ENCODE assay signal across 14 cellular contexts in the genomic region with DNA sequence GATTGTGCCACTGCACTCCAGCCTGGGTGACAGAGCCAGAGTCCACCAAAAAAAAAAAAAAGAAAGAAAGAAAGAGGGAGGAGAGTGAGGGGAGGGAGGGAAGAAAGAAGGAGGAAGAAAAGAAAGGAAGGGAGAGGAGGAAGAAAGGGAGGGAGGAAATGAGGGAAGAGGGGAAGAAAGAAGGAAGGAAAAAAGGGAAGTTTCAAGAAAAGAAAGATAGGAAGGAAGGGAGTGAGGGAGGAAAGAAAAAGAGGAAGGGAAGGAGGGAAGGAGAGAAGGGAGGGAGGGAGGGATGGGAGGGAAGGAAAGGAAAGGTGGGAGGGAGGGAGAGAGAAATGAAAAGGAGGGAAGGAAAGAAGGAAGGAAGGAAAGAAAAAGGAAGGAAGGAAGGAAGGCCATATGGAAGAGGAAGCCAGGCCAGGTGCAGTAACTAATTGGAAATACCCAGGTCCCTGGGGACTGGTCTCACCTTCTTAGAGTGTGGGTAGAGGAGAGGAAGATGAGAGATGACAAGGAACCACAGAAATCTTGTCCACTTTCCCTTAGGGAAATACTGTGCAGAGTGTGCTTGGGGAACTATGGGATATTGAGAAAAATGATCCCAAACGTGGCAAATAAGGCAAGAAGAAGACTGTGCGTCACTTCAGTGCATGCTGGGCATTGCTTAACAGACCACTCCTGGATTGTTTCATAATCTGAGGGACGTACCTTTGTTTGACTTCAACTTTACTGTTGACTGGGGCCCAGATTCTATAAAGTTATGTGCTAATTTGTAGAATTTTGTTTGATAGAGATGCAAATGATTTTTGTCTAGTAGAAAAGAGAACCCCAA.
"Had no signal": no experiment of that assay in that cellular context is flagged by ENCODE, and none has a peak within 500 bp of the region (broad histone marks: within the 10 kb centered on the region; RNA-seq: fewer than 3 reads in every experiment).

No MANE protein-coding gene starts in this region.

- H3K36me3 ChIP-seq: cardiac muscle cell, esophagus squamous epithelium, left ventricle myocardium inferior, vagina had no signal

- H3K27me3 ChIP-seq: cardiac muscle cell, vagina had no signal

- DNase-seq: activated CD4-positive, alpha-beta memory T cell treated with anti-CD3 and anti-CD28 coated beads, Interleukin-2, amount 10 ng/mL, durations not matched to agents 7 days and 5 days; activated CD8-positive, alpha-beta memory T cell treated with anti-CD3 and anti-CD28 coated beads, Interleukin-2, amount 50 U/mL, for 4 hours; activated naive CD4-positive, alpha-beta T cell; esophagus squamous epithelium; foreskin melanocyte; islet precursor cell; left ventricle myocardium inferior; mesendoderm; stimulated activated CD4-positive, alpha-beta T cell treated with anti-CD3 and anti-CD28 coated beads, Interleukin-2, amount 100 ng/mL, for 48 hours; stimulated activated CD8-positive, alpha-beta memory T cell treated with anti-CD3 and anti-CD28 coated beads, Interleukin-4, amount 100 ng/mL, for 48 hours; T1000 had no signal

- H3K4me3 ChIP-seq: cardiac muscle cell, esophagus squamous epithelium, left ventricle myocardium inferior, vagina had no signal

- H3K27ac ChIP-seq: cardiac muscle cell, esophagus squamous epithelium, left ventricle myocardium inferior, vagina, VCaP had no signal

- H3K4me1 ChIP-seq: esophagus squamous epithelium, left ventricle myocardium inferior, vagina had no signal

- H3K9me3 ChIP-seq: esophagus squamous epithelium, left ventricle myocardium inferior, vagina had no signal
